ENCODE assay signal across 9 cellular contexts in genomic region chr21:23401278-23401677, GRCh38.
A peak's percentile ranks its signal among the peaks of the same experiment; 100 is the strongest.
DNase-seq lines count a peak whose midpoint lies in the region; ATAC-seq and TF ChIP-seq lines count a peak whose summit lies in the region.
"Had no signal": no experiment of that assay in that cellular context is flagged by ENCODE, and none has a peak within 500 bp of the region (broad histone marks: within the 10 kb centered on the region; RNA-seq: fewer than 3 reads in every experiment).

No MANE protein-coding gene starts in this region.

- H3K27me3 ChIP-seq in stomach: no peaks in the 10 kb centered on the region

- H3K4me3 ChIP-seq in OCI-LY7 (ENCODE audit: low read depth, low read length, poor library complexity, severe bottlenecking): no peak overlapping the region
- H3K4me3 ChIP-seq in fibroblast of mammary gland (ENCODE audit: control insufficient read depth, low read depth, low read length): no peak overlapping the region
- no peak overlapping the region for H3K4me3 ChIP-seq in stomach
- H3K4me3 ChIP-seq: mucosa of descending colon had no signal

- peak; percentile 76 for ATAC-seq in HG02981 (IDR thresholded peaks at IDR 0.05; ENCODE audit: unreplicated experiment)
- ATAC-seq: mucosa of descending colon had no signal

- H3K4me1 ChIP-seq in OCI-LY7 (ENCODE audit: insufficient read depth, low read length, poor library complexity, severe bottlenecking): no peaks in the 10 kb centered on the region
- H3K4me1 ChIP-seq in stomach: no peaks in the 10 kb centered on the region

- POLR2A ChIA-PET in OCI-LY7 (lab: Charles Lee): interaction anchor here (0.6 kb wide), 1 partner anchor 27 kb away, joined by 5 read pairs; no protein-coding TSS in a partner anchor

- WGBS in stomach, 5 donors: 82 to 95% (median 86%) methylated on average over 2 of the region's 2 CpGs

- no peaks in the 10 kb centered on the region for H4K20me1 ChIP-seq in OCI-LY7 (ENCODE audit: insufficient read depth, low read length)

- no peaks in the 10 kb centered on the region for H3K79me2 ChIP-seq in OCI-LY7 (ENCODE audit: insufficient read depth, low read depth, low read length)

- BruUV-seq in OCI-LY7 (replicated peaks; lab: Mats Ljungman, UMichigan): no TSS peak

- no peak overlapping the region for H2AFZ ChIP-seq in OCI-LY7 (ENCODE audit: low read length)

- intact Hi-C loops in OCI-LY7 (cut with micrococcal nuclease; ENCODE audit: unreplicated experiment): no loop called here
- intact Hi-C loops in stomach (cut with DNase I; ENCODE audit: low total_unique reads): no loop called here

- no peak overlapping the region for H3K27ac ChIP-seq in OCI-LY7 (ENCODE audit: low read depth, low read length, poor library complexity, severe bottlenecking)
- H3K27ac ChIP-seq in stomach: no peak overlapping the region

- DNase-seq in OCI-LY7 (ENCODE audit: low spot score): no peak
- DNase-seq in fibroblast of mammary gland (ENCODE audit: low read depth): peak; percentile 1
- DNase-seq in stomach: no peak
- no peak for DNase-seq in Ammon's horn (ENCODE audit: low spot score)
- DNase-seq in GM19240 (ENCODE audit: insufficient read length, low spot score): no peak
- no peak for DNase-seq in activated naive CD4-positive, alpha-beta T cell treated with anti-CD3 and anti-CD28 coated beads, Interleukin-2, amount 50 U/mL, for 16 hours

- no peak overlapping the region for H3K4me2 ChIP-seq in OCI-LY7 (ENCODE audit: low read length)

- TF ChIP-seq POLR2A in stomach (IDR thresholded peaks at IDR 0.05): no peak

- no peak for TF ChIP-seq EP300 in stomach (IDR thresholded peaks at IDR 0.05)

- H3K36me3 ChIP-seq in OCI-LY7 (ENCODE audit: insufficient read depth, low read length): no peaks in the 10 kb centered on the region
- no peaks in the 10 kb centered on the region for H3K36me3 ChIP-seq in stomach

- H3K9me3 ChIP-seq in OCI-LY7 (ENCODE audit: low read length): peaks cover 14% of the 10 kb centered on the region; the same call in 1 of the 2 replicates
- H3K9me3 ChIP-seq in stomach: no peaks in the 10 kb centered on the region

- TF ChIP-seq CTCF in GM12874 (IDR thresholded peaks at IDR 0.05; ENCODE audit: insufficient read depth, low read depth, low read length) (peak; percentile 6; the same call in 1 of the 2 replicates), OCI-LY7 (conservative IDR thresholded peaks at IDR 0.05; ENCODE audit: low read length) (0 out of 2 replicates have a peak, but pooled peaks have one; percentile 26), fibroblast of mammary gland (conservative IDR thresholded peaks at IDR 0.05; ENCODE audit: control insufficient read depth, insufficient read depth, low read depth, low read length) (no peak), stomach (IDR thresholded peaks at IDR 0.05) (no peak)

- CTCF ChIA-PET in OCI-LY7 (lab: Charles Lee; ENCODE audit: unreplicated experiment): no interaction called here

- H3K9me2 ChIP-seq in OCI-LY7 (ENCODE audit: insufficient read depth, low read length): no peaks in the 10 kb centered on the region

Comparison
In these comparisons a context has a peak if more than half of its experiments do, and no peak if none do; other contexts are left out.
1. CTCF ChIP-seq: peak in GM12874 (single experiment) and OCI-LY7 (single experiment); none in fibroblast of mammary gland (single experiment) and stomach (0 of 7).